In the genomic region with DNA sequence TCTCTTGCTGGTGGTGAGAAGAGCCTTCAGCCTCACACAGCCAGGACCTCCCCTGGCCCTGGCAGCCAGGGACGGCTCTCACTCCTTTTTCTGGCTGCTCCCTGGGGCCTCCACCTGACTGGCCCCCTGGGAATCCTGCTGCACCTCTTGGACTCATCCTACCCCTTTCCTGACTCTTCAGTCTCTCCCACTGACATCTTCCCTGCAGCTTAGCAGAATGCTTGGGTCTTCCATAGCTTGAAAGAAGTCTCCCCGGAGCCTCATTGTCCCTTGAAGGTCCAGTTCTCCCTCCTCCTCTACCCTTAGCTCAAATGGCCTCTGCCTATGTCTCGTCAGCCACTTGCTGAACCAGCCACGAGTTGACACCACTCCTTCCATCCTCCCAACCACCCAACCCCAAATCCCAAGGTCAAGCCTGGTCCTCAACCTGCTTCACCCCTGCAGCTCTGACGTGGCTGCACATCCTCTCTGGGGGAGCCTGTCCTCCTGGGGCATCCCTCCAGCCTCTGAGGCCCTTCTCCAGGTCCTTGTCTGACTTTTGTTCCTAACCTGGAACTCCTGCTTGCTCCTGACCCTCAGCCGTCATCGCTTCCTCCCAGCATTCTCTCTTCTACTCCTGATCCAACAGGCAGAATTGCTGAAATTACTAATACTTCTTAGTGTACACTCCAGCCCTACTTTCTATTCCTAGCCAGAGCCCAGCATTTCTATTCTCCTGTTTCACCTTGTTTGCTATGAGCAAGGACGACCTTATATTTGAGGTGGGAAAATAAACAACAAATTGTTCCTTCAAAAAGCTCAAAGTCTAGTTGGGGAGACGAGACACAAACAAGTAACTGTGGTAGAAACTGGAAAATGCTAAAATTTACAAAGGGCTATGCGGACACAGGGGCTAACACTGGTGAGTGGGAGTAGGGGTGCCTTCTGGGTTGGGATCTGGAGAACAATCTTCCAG, we compare ENCODE assay signal across 1 cellular context.
TF ChIP-seq lines count a peak whose summit lies in the region.

No MANE protein-coding gene starts in this region.

TF ChIP-seq in HepG2, 621 proteins besides CTCF, POLR2A, EP300 and RAD21 (continued from another document and continues in another):
- TF ChIP-seq, protein P1, sequence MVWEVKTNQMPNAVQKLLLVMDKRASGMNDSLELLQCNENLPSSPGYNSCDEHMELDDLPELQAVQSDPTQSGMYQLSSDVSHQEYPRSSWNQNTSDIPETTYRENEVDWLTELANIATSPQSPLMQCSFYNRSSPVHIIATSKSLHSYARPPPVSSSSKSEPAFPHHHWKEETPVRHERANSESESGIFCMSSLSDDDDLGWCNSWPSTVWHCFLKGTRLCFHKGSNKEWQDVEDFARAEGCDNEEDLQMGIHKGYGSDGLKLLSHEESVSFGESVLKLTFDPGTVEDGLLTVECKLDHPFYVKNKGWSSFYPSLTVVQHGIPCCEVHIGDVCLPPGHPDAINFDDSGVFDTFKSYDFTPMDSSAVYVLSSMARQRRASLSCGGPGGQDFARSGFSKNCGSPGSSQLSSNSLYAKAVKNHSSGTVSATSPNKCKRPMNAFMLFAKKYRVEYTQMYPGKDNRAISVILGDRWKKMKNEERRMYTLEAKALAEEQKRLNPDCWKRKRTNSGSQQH (CRISPR knock-in tag; IDR thresholded peaks at IDR 0.05; ENCODE audit: low read depth) = no peak
- TF ChIP-seq FOXA3 (CRISPR knock-in tag; IDR thresholded peaks at IDR 0.05) (peak; percentile 76; the same call in 1 of the 2 replicates), TBP (CRISPR knock-in tag; IDR thresholded peaks at IDR 0.05) (no peak), KMT2A (CRISPR knock-in tag; IDR thresholded peaks at IDR 0.05) (no peak), KLF6 (CRISPR knock-in tag; IDR thresholded peaks at IDR 0.05) (0 out of 2 replicates have a peak, but pooled peaks have one; percentile 44), HIVEP1 (CRISPR knock-in tag; IDR thresholded peaks at IDR 0.05) (no peak), ZNF383 (CRISPR knock-in tag; IDR thresholded peaks at IDR 0.05; ENCODE audit: borderline replicate concordance) (no peak), ZNF382 (CRISPR knock-in tag; IDR thresholded peaks at IDR 0.05; ENCODE audit: borderline replicate concordance) (no peak), ZNF3 (CRISPR knock-in tag; IDR thresholded peaks at IDR 0.05) (no peak), ZSCAN21 (CRISPR knock-in tag; IDR thresholded peaks at IDR 0.05; ENCODE audit: borderline replicate concordance) (no peak), MAF1 (CRISPR knock-in tag; IDR thresholded peaks at IDR 0.05; ENCODE audit: borderline replicate concordance) (no peak), AKAP8 (CRISPR knock-in tag; IDR thresholded peaks at IDR 0.05) (no peak), SMAD3 (CRISPR knock-in tag; IDR thresholded peaks at IDR 0.05) (peak; percentile 28; the same call in 1 of the 2 replicates), ZNF138 (CRISPR knock-in tag; IDR thresholded peaks at IDR 0.05; ENCODE audit: low read depth) (no peak), ZNF225 (CRISPR knock-in tag; IDR thresholded peaks at IDR 0.05) (no peak), NCOA5 (CRISPR knock-in tag; IDR thresholded peaks at IDR 0.05) (no peak), ZNF441 (CRISPR knock-in tag; IDR thresholded peaks at IDR 0.05; ENCODE audit: borderline replicate concordance) (no peak), PHB2 (IDR thresholded peaks at IDR 0.05; ENCODE audit: partially characterized antibody) (no peak)
- TF ChIP-seq, protein P2, sequence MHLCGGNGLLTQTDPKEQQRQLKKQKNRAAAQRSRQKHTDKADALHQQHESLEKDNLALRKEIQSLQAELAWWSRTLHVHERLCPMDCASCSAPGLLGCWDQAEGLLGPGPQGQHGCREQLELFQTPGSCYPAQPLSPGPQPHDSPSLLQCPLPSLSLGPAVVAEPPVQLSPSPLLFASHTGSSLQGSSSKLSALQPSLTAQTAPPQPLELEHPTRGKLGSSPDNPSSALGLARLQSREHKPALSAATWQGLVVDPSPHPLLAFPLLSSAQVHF (CRISPR knock-in tag; IDR thresholded peaks at IDR 0.05) = no peak
- TF ChIP-seq, protein P3, sequence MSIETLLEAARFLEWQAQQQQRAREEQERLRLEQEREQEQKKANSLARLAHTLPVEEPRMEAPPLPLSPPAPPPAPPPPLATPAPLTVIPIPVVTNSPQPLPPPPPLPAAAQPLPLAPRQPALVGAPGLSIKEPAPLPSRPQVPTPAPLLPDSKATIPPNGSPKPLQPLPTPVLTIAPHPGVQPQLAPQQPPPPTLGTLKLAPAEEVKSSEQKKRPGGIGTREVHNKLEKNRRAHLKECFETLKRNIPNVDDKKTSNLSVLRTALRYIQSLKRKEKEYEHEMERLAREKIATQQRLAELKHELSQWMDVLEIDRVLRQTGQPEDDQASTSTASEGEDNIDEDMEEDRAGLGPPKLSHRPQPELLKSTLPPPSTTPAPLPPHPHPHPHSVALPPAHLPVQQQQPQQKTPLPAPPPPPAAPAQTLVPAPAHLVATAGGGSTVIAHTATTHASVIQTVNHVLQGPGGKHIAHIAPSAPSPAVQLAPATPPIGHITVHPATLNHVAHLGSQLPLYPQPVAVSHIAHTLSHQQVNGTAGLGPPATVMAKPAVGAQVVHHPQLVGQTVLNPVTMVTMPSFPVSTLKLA (IDR thresholded peaks at IDR 0.05) = no peak
- TF ChIP-seq, protein P4, sequence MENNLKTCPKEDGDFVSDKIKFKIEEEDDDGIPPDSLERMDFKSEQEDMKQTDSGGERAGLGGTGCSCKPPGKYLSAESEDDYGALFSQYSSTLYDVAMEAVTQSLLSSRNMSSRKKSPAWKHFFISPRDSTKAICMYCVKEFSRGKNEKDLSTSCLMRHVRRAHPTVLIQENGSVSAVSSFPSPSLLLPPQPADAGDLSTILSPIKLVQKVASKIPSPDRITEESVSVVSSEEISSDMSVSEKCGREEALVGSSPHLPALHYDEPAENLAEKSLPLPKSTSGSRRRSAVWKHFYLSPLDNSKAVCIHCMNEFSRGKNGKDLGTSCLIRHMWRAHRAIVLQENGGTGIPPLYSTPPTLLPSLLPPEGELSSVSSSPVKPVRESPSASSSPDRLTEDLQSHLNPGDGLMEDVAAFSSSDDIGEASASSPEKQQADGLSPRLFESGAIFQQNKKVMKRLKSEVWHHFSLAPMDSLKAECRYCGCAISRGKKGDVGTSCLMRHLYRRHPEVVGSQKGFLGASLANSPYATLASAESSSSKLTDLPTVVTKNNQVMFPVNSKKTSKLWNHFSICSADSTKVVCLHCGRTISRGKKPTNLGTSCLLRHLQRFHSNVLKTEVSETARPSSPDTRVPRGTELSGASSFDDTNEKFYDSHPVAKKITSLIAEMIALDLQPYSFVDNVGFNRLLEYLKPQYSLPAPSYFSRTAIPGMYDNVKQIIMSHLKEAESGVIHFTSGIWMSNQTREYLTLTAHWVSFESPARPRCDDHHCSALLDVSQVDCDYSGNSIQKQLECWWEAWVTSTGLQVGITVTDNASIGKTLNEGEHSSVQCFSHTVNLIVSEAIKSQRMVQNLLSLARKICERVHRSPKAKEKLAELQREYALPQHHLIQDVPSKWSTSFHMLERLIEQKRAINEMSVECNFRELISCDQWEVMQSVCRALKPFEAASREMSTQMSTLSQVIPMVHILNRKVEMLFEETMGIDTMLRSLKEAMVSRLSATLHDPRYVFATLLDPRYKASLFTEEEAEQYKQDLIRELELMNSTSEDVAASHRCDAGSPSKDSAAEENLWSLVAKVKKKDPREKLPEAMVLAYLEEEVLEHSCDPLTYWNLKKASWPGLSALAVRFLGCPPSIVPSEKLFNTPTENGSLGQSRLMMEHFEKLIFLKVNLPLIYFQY (CRISPR knock-in tag; IDR thresholded peaks at IDR 0.05; ENCODE audit: borderline replicate concordance) = no peak
- TF ChIP-seq, protein P5, sequence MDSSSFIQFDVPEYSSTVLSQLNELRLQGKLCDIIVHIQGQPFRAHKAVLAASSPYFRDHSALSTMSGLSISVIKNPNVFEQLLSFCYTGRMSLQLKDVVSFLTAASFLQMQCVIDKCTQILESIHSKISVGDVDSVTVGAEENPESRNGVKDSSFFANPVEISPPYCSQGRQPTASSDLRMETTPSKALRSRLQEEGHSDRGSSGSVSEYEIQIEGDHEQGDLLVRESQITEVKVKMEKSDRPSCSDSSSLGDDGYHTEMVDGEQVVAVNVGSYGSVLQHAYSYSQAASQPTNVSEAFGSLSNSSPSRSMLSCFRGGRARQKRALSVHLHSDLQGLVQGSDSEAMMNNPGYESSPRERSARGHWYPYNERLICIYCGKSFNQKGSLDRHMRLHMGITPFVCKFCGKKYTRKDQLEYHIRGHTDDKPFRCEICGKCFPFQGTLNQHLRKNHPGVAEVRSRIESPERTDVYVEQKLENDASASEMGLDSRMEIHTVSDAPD (CRISPR knock-in tag; IDR thresholded peaks at IDR 0.05) = no peak
- TF ChIP-seq, protein P6, sequence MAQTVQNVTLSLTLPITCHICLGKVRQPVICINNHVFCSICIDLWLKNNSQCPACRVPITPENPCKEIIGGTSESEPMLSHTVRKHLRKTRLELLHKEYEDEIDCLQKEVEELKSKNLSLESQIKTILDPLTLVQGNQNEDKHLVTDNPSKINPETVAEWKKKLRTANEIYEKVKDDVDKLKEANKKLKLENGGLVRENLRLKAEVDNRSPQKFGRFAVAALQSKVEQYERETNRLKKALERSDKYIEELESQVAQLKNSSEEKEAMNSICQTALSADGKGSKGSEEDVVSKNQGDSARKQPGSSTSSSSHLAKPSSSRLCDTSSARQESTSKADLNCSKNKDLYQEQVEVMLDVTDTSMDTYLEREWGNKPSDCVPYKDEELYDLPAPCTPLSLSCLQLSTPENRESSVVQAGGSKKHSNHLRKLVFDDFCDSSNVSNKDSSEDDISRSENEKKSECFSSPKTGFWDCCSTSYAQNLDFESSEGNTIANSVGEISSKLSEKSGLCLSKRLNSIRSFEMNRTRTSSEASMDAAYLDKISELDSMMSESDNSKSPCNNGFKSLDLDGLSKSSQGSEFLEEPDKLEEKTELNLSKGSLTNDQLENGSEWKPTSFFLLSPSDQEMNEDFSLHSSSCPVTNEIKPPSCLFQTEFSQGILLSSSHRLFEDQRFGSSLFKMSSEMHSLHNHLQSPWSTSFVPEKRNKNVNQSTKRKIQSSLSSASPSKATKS (CRISPR knock-in tag; IDR thresholded peaks at IDR 0.05) = no peak
- TF ChIP-seq, protein P7, sequence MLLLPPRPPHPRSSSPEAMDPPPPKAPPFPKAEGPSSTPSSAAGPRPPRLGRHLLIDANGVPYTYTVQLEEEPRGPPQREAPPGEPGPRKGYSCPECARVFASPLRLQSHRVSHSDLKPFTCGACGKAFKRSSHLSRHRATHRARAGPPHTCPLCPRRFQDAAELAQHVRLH (CRISPR knock-in tag; IDR thresholded peaks at IDR 0.05; ENCODE audit: borderline replicate concordance, low read depth) = no peak
- TF ChIP-seq, protein P8, sequence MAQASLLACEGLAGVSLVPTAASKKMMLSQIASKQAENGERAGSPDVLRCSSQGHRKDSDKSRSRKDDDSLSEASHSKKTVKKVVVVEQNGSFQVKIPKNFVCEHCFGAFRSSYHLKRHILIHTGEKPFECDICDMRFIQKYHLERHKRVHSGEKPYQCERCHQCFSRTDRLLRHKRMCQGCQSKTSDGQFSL (CRISPR knock-in tag; IDR thresholded peaks at IDR 0.05) = no peak
- TF ChIP-seq, protein P9, sequence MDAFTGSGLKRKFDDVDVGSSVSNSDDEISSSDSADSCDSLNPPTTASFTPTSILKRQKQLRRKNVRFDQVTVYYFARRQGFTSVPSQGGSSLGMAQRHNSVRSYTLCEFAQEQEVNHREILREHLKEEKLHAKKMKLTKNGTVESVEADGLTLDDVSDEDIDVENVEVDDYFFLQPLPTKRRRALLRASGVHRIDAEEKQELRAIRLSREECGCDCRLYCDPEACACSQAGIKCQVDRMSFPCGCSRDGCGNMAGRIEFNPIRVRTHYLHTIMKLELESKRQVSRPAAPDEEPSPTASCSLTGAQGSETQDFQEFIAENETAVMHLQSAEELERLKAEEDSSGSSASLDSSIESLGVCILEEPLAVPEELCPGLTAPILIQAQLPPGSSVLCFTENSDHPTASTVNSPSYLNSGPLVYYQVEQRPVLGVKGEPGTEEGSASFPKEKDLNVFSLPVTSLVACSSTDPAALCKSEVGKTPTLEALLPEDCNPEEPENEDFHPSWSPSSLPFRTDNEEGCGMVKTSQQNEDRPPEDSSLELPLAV (CRISPR knock-in tag; conservative IDR thresholded peaks at IDR 0.05; ENCODE audit: low read depth) = no peak
- TF ChIP-seq, protein P10, sequence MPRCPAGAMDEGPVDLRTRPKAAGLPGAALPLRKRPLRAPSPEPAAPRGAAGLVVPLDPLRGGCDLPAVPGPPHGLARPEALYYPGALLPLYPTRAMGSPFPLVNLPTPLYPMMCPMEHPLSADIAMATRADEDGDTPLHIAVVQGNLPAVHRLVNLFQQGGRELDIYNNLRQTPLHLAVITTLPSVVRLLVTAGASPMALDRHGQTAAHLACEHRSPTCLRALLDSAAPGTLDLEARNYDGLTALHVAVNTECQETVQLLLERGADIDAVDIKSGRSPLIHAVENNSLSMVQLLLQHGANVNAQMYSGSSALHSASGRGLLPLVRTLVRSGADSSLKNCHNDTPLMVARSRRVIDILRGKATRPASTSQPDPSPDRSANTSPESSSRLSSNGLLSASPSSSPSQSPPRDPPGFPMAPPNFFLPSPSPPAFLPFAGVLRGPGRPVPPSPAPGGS (CRISPR knock-in tag; IDR thresholded peaks at IDR 0.05) = no peak; the same call in 1 of the 2 replicates
- TF ChIP-seq, protein P11, sequence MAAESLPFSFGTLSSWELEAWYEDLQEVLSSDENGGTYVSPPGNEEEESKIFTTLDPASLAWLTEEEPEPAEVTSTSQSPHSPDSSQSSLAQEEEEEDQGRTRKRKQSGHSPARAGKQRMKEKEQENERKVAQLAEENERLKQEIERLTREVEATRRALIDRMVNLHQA (CRISPR knock-in tag; IDR thresholded peaks at IDR 0.05) = no peak
- TF ChIP-seq, protein P12, sequence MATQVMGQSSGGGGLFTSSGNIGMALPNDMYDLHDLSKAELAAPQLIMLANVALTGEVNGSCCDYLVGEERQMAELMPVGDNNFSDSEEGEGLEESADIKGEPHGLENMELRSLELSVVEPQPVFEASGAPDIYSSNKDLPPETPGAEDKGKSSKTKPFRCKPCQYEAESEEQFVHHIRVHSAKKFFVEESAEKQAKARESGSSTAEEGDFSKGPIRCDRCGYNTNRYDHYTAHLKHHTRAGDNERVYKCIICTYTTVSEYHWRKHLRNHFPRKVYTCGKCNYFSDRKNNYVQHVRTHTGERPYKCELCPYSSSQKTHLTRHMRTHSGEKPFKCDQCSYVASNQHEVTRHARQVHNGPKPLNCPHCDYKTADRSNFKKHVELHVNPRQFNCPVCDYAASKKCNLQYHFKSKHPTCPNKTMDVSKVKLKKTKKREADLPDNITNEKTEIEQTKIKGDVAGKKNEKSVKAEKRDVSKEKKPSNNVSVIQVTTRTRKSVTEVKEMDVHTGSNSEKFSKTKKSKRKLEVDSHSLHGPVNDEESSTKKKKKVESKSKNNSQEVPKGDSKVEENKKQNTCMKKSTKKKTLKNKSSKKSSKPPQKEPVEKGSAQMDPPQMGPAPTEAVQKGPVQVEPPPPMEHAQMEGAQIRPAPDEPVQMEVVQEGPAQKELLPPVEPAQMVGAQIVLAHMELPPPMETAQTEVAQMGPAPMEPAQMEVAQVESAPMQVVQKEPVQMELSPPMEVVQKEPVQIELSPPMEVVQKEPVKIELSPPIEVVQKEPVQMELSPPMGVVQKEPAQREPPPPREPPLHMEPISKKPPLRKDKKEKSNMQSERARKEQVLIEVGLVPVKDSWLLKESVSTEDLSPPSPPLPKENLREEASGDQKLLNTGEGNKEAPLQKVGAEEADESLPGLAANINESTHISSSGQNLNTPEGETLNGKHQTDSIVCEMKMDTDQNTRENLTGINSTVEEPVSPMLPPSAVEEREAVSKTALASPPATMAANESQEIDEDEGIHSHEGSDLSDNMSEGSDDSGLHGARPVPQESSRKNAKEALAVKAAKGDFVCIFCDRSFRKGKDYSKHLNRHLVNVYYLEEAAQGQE (IDR thresholded peaks at IDR 0.05; ENCODE audit: borderline replicate concordance in 1 of 2, low read depth in 1 of 2, low read length in 2 of 2) = 0 out of 4 replicates have a peak, but pooled peaks of 1 of the 2 experiments have one; percentile 15
